1 cellular context compared by ENCODE assay signal in the genomic region with DNA sequence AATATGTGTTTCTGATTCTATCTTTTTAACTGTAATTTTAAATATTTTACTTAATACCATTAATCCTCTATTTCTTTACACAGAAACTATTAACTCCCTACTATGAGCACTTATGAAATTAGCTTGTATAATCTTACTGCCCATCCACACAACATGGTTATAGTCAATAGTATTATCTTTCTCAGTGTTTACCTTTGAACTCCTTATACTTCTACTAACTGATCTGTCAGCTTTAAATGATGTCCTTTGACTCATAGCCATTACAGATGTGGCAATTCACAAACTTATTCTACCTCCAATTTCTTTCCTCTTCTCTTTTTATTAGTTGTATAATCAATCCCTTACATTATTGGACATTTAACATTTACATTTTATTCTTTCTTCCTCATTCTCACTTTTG.
A peak's percentile ranks its signal among the peaks of the same experiment; 100 is the strongest.
TF ChIP-seq lines count a peak whose summit lies in the region.

No MANE protein-coding gene starts in this region.

TF ChIP-seq in HepG2, 621 proteins besides CTCF, POLR2A, EP300 and RAD21 (continued from another document):
- TF ChIP-seq, protein P1, sequence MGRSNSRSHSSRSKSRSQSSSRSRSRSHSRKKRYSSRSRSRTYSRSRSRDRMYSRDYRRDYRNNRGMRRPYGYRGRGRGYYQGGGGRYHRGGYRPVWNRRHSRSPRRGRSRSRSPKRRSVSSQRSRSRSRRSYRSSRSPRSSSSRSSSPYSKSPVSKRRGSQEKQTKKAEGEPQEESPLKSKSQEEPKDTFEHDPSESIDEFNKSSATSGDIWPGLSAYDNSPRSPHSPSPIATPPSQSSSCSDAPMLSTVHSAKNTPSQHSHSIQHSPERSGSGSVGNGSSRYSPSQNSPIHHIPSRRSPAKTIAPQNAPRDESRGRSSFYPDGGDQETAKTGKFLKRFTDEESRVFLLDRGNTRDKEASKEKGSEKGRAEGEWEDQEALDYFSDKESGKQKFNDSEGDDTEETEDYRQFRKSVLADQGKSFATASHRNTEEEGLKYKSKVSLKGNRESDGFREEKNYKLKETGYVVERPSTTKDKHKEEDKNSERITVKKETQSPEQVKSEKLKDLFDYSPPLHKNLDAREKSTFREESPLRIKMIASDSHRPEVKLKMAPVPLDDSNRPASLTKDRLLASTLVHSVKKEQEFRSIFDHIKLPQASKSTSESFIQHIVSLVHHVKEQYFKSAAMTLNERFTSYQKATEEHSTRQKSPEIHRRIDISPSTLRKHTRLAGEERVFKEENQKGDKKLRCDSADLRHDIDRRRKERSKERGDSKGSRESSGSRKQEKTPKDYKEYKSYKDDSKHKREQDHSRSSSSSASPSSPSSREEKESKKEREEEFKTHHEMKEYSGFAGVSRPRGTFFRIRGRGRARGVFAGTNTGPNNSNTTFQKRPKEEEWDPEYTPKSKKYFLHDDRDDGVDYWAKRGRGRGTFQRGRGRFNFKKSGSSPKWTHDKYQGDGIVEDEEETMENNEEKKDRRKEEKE (IDR thresholded peaks at IDR 0.05): no peak
- TF ChIP-seq ZNF878 (CRISPR knock-in tag; IDR thresholded peaks at IDR 0.05) (no peak), ELF1 (CRISPR knock-in tag; IDR thresholded peaks at IDR 0.05) (no peak), TGIF2 (CRISPR knock-in tag; IDR thresholded peaks at IDR 0.05) (no peak), KLF16 (CRISPR knock-in tag; IDR thresholded peaks at IDR 0.05) (0 out of 4 replicates have a peak, but pooled peaks of 1 of the 2 experiments have one; percentile 28), ZNF234 (CRISPR knock-in tag; conservative IDR thresholded peaks at IDR 0.05) (no peak), NPAS2 (CRISPR knock-in tag; IDR thresholded peaks at IDR 0.05; ENCODE audit: borderline replicate concordance) (no peak), HNF4G (IDR thresholded peaks at IDR 0.05; ENCODE audit: borderline replicate concordance, low read depth, low read length) (0 out of 2 replicates have a peak, but pooled peaks have one; percentile 20), HNF4G (CRISPR knock-in tag; IDR thresholded peaks at IDR 0.05; ENCODE audit: borderline replicate concordance, low read depth) (no peak), NFATC3 (CRISPR knock-in tag; IDR thresholded peaks at IDR 0.05) (no peak), JUNB (CRISPR knock-in tag; IDR thresholded peaks at IDR 0.05; ENCODE audit: borderline replicate concordance) (no peak), ATAD3A (CRISPR knock-in tag; IDR thresholded peaks at IDR 0.05) (no peak), REST (IDR thresholded peaks at IDR 0.05; ENCODE audit: borderline replicate concordance in 1 of 2, low read depth in 1 of 2, low read length in 2 of 2) (no peak), CEBPB (IDR thresholded peaks at IDR 0.05; ENCODE audit: borderline replicate concordance, low read depth, low read length) (peak; percentile 26; the same call in 1 of the 2 replicates), ZSCAN12 (CRISPR knock-in tag; IDR thresholded peaks at IDR 0.05) (no peak), FOXA3 (CRISPR knock-in tag; IDR thresholded peaks at IDR 0.05) (peak; percentile 86), ZNF629 (CRISPR knock-in tag; conservative IDR thresholded peaks at IDR 0.05) (no peak), SP2 (CRISPR knock-in tag; IDR thresholded peaks at IDR 0.05) (no peak), RORA (CRISPR knock-in tag; IDR thresholded peaks at IDR 0.05) (no peak), ZNF841 (CRISPR knock-in tag; IDR thresholded peaks at IDR 0.05; ENCODE audit: borderline replicate concordance) (no peak), NCOA1 (CRISPR knock-in tag; IDR thresholded peaks at IDR 0.05) (no peak)
- TF ChIP-seq, protein P2, sequence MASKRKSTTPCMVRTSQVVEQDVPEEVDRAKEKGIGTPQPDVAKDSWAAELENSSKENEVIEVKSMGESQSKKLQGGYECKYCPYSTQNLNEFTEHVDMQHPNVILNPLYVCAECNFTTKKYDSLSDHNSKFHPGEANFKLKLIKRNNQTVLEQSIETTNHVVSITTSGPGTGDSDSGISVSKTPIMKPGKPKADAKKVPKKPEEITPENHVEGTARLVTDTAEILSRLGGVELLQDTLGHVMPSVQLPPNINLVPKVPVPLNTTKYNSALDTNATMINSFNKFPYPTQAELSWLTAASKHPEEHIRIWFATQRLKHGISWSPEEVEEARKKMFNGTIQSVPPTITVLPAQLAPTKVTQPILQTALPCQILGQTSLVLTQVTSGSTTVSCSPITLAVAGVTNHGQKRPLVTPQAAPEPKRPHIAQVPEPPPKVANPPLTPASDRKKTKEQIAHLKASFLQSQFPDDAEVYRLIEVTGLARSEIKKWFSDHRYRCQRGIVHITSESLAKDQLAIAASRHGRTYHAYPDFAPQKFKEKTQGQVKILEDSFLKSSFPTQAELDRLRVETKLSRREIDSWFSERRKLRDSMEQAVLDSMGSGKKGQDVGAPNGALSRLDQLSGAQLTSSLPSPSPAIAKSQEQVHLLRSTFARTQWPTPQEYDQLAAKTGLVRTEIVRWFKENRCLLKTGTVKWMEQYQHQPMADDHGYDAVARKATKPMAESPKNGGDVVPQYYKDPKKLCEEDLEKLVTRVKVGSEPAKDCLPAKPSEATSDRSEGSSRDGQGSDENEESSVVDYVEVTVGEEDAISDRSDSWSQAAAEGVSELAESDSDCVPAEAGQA (IDR thresholded peaks at IDR 0.05; ENCODE audit: low read depth): no peak
- TF ChIP-seq, protein P2 (CRISPR knock-in tag; IDR thresholded peaks at IDR 0.05; ENCODE audit: borderline replicate concordance): no peak
- TF ChIP-seq, protein P3, sequence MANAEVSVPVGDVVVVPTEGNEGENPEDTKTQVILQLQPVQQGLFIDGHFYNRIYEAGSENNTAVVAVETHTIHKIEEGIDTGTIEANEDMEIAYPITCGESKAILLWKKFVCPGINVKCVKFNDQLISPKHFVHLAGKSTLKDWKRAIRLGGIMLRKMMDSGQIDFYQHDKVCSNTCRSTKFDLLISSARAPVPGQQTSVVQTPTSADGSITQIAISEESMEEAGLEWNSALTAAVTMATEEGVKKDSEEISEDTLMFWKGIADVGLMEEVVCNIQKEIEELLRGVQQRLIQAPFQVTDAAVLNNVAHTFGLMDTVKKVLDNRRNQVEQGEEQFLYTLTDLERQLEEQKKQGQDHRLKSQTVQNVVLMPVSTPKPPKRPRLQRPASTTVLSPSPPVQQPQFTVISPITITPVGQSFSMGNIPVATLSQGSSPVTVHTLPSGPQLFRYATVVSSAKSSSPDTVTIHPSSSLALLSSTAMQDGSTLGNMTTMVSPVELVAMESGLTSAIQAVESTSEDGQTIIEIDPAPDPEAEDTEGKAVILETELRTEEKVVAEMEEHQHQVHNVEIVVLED (CRISPR knock-in tag; IDR thresholded peaks at IDR 0.05; ENCODE audit: borderline replicate concordance): no peak
